In the genomic region with DNA sequence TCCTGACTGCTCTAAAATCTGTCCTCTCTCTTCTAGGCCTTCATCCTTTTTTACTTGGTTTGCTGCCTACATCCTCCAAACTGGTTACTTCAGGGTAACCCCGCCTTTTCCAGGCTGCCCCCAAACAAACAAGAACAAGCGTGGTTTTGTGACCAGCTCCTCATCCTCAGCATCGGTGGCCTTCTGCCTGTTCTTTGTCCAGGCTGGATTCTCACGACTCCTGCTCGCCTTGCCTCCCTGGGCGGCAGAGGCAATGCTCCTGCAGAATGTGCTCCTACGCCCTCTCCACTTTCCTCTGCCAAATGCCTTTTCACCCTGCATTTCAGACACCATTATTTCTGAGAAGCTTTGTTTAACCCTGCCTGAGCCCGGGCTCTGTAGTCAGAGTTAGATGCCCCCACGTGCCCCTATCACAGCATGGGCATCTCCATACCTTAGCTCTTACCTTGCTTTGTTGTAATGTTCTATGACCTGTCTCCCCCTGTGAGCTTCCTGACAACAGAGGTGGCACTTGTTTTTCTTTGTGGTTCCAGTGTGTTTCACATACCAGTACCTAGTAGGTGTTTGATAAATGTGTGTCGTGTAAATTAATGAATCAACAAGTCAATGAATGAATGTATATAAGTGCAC, we compare ENCODE assay signal across 10 cellular contexts.
DNase-seq lines count a peak whose midpoint lies in the region; ATAC-seq and TF ChIP-seq lines count a peak whose summit lies in the region.
"Had no signal": no experiment of that assay in that cellular context is flagged by ENCODE, and none has a peak within 500 bp of the region (broad histone marks: within the 10 kb centered on the region; RNA-seq: fewer than 3 reads in every experiment).

No MANE protein-coding gene starts in this region.

- H3K27ac ChIP-seq in A673 (ENCODE audit: low read depth, low read length, poor library complexity, severe bottlenecking) (peak overlapping the region; percentile 81), HUES48 (ENCODE audit: low read depth, low read length) (peak overlapping the region; percentile 75), brain microvascular endothelial cell (peak overlapping the region; percentile 88)

- H3K9me3 Mint-ChIP-seq in naive B cell, result peaks cover 0 to 2% (median 0%) of the 10 kb centered on the region in 7 donors

- POLR2A ChIA-PET in A673 (lab: Charles Lee; ENCODE audit: low non-redundant PET), result no interaction called here

- BruUV-seq in A673 (replicated peaks; lab: Mats Ljungman, UMichigan), result no TSS peak

- peak overlapping the region; percentile 84 to 98 (median 95) for H3K27ac Mint-ChIP-seq in naive B cell

- peak overlapping the region; percentile 39 for H3K9ac ChIP-seq in HUES48 (ENCODE audit: low read depth, low read length)

- CTCF ChIA-PET in A673 (lab: Charles Lee), result no interaction called here

- no peak for DNase-seq in A673 (ENCODE audit: low spot score)
- no peak for DNase-seq in brain microvascular endothelial cell
- no peak for DNase-seq in naive B cell
- no peak for DNase-seq in NCI-H2081 (lab: John Stamatoyannopoulos, UW)
- no peak for DNase-seq in occipital lobe (lab: John Stamatoyannopoulos, UW)
- no peak for DNase-seq in NCI-H2171 (lab: John Stamatoyannopoulos, UW)
- DNase-seq: COR-L47, NCI-H524 treated with DMSO at 0.1 percent for 48 hours had no signal

- intact Hi-C loops in A673 (cut with micrococcal nuclease; ENCODE audit: unreplicated experiment), result no loop called here

- H3K36me3 ChIP-seq in A673 (ENCODE audit: insufficient read depth, low read length, poor library complexity, severe bottlenecking), result peaks cover 5% of the 10 kb centered on the region
- H3K36me3 ChIP-seq in HUES48 (ENCODE audit: control insufficient read depth, insufficient read depth, low read length), result no peaks in the 10 kb centered on the region
- H3K36me3 ChIP-seq in brain microvascular endothelial cell (replicated peaks), result no peaks in the 10 kb centered on the region

- in situ Hi-C loops in brain microvascular endothelial cell (cut with HindIII; ENCODE audit: low pct_ligation_motif_present, low sequenced_read_pairs), result no loop called here

- H3K4me1 ChIP-seq in A673 (ENCODE audit: insufficient read depth, low read length, poor library complexity, severe bottlenecking) (peaks cover 57% of the 10 kb centered on the region), HUES48 (ENCODE audit: control insufficient read depth, insufficient read depth, low read length) (peaks cover 45% of the 10 kb centered on the region)

- no peaks in the 10 kb centered on the region for H3K27me3 ChIP-seq in A673 (replicated peaks; ENCODE audit: insufficient read depth, low read depth, low read length, poor library complexity)
- H3K27me3 ChIP-seq in HUES48 (ENCODE audit: control insufficient read depth, insufficient read depth, low read length), result no peaks in the 10 kb centered on the region
- H3K27me3 ChIP-seq in brain microvascular endothelial cell (replicated peaks), result no peaks in the 10 kb centered on the region

- ATAC-seq in naive B cell (ENCODE audit: low read depth in 2 of 2) (no peak), GM18867 (IDR thresholded peaks at IDR 0.05; ENCODE audit: unreplicated experiment) (no peak)

- no peaks in the 10 kb centered on the region for H3K27me3 Mint-ChIP-seq in naive B cell

- peaks cover 54 to 68% (median 60%) of the 10 kb centered on the region in 3 donors for H3K4me1 Mint-ChIP-seq in naive B cell

- no peaks in the 10 kb centered on the region for H3K36me3 Mint-ChIP-seq in naive B cell

- H3K9me3 ChIP-seq in A673 (ENCODE audit: low read depth, low read length, poor library complexity, severe bottlenecking), result no peaks in the 10 kb centered on the region
- H3K9me3 ChIP-seq in HUES48 (ENCODE audit: control insufficient read depth, insufficient read depth, low read length), result no peaks in the 10 kb centered on the region

- no peak for TF ChIP-seq CTCF in A673 (conservative IDR thresholded peaks at IDR 0.05; ENCODE audit: low read depth, low read length)
- TF ChIP-seq CTCF in brain microvascular endothelial cell (IDR thresholded peaks at IDR 0.05; ENCODE audit: low read depth, low read length, missing control alignments), result no peak

- peak overlapping the region in 6 of 8 donors; percentile 10 to 70 (median 46) for H3K4me3 Mint-ChIP-seq in naive B cell

- H3K4me3 ChIP-seq in A673 (ENCODE audit: low read depth, low read length, poor library complexity, severe bottlenecking) (no peak overlapping the region), HUES48 (ENCODE audit: low read depth, low read length) (0 out of 2 replicates have a peak overlapping the region, but pooled peaks have one; percentile 21), brain microvascular endothelial cell (ENCODE audit: low read depth, low read length) (no peak overlapping the region)
